Comparison of ENCODE assay signal across 7 cellular contexts in genomic region chrX:48945517-48946348, GRCh38. TPM values are rescaled to one million over a fixed set of nuclear protein-coding genes. Genes with fewer than 3 reads are reported as not detected.
DNase-seq lines count a peak whose midpoint lies in the region; ATAC-seq, FAIRE-seq and TF ChIP-seq lines count a peak whose summit lies in the region.

No MANE protein-coding gene starts in this region.

- H3K27me3 ChIP-seq in DOHH2 (ENCODE audit: control insufficient read depth, low read length) (no peaks in the 10 kb centered on the region), SK-N-SH (ENCODE audit: insufficient read depth) (no peaks in the 10 kb centered on the region), K562 (ENCODE audit: control insufficient read depth in 2 of 2, insufficient read depth in 2 of 2, low read length in 2 of 2) (no peaks in the 10 kb centered on the region)

- WGBS in SK-N-SH (ENCODE audit: low lambda C conversion rate): 62% methylated on average over 8 of the region's 8 CpGs
- WGBS in K562 (ENCODE audit: insufficient coverage, low coverage, missing lambda C conversion rate): 18% methylated on average over 6 of the region's 8 CpGs

- BruUV-seq in K562 (replicated peaks; lab: Mats Ljungman, UMichigan): no TSS peak

- peak; percentile 66 for TF ChIP-seq CTCF in DOHH2 (IDR thresholded peaks at IDR 0.05; ENCODE audit: low read depth, low read length, poor library complexity, severe bottlenecking)
- TF ChIP-seq CTCF in HEK293 (tag by site-specific recombination; IDR thresholded peaks at IDR 0.05): peak; percentile 39; the same call in 1 of the 2 replicates
- peak; percentile 95 for TF ChIP-seq CTCF in SK-N-SH (IDR thresholded peaks at IDR 0.05)
- peak; percentile 84 to 86 (median 86) for TF ChIP-seq CTCF in K562 (IDR thresholded peaks at IDR 0.05 in 2 of 3, conservative IDR thresholded peaks at IDR 0.05 in 1 of 3; ENCODE audit: insufficient read depth in 2 of 3, low read depth in 1 of 3, low read length in 3 of 3)

- H3K4me3 ChIP-seq in DOHH2 (ENCODE audit: low read length) (no peak overlapping the region), HEK293 (ENCODE audit: low read depth, low read length) (no peak overlapping the region), SK-N-SH (ENCODE audit: low read depth in 2 of 2, low read length in 1 of 2) (no peak overlapping the region), K562 (no peak overlapping the region)

- H3K9me1 ChIP-seq in K562 (ENCODE audit: control insufficient read depth, insufficient read depth, low read length): no peaks in the 10 kb centered on the region

- H3F3A ChIP-seq in DOHH2 (ENCODE audit: control insufficient read depth, insufficient read depth) (no peaks in the 10 kb centered on the region), SK-N-SH (replicated peaks; ENCODE audit: insufficient read depth) (no peaks in the 10 kb centered on the region)

- intact Hi-C loops in K562 (cut with micrococcal nuclease): loop anchor here (1.0 kb wide), 1 partner anchor 28 kb away; no protein-coding TSS in a partner anchor

- FAIRE-seq in K562 (lab: Jason Lieb, UNC): peak; percentile 73

- H4K20me1 ChIP-seq in DOHH2 (ENCODE audit: control insufficient read depth, insufficient read depth, low read depth, low read length) (no peaks in the 10 kb centered on the region), SK-N-SH (ENCODE audit: insufficient read depth) (peaks cover 89% of the 10 kb centered on the region), K562 (replicated peaks; ENCODE audit: control insufficient read depth, insufficient read depth, low read length) (no peaks in the 10 kb centered on the region)

- CTCF ChIA-PET in HEK293 (lab: Yijun Ruan, JAX) (interaction anchor here (0.6 to 1.6 kb wide), 15 partner anchors 10 to 1402 kb away, joined by 3 to 9 read pairs (median 3); no protein-coding TSS in a partner anchor), SK-N-SH (lab: Yijun Ruan, JAX) (interaction anchor here (0.7 to 2.3 kb wide), 7 partner anchors 8 to 54 kb away, joined by 3 to 12 read pairs (median 4); partner anchors contain the start of genes KCND1 and OTUD5), K562 (lab: Yijun Ruan, JAX; ENCODE audit: low intra/inter-chr PET ratio) (interaction anchor here (2.6 kb wide), 1 partner anchor 29 kb away, joined by 8 read pairs; no protein-coding TSS in a partner anchor)

- H3K9ac ChIP-seq in SK-N-SH (no peak overlapping the region), K562 (ENCODE audit: insufficient read depth in 1 of 2, low read depth in 2 of 2, low read length in 2 of 2) (no peak overlapping the region; a peak in 2 of 4 replicates)

- no peak overlapping the region for H3K27ac ChIP-seq in DOHH2 (ENCODE audit: low read depth, low read length)
- H3K27ac ChIP-seq in HEK293 (ENCODE audit: extremely low read depth, low read depth, low read length): no peak overlapping the region
- H3K27ac ChIP-seq in SK-N-SH (ENCODE audit: low read depth in 2 of 2, low read length in 1 of 2): no peak overlapping the region
- H3K27ac ChIP-seq in K562 (ENCODE audit: extremely low read depth, low read depth, low read length): peak overlapping the region; percentile 4; the same call in 1 of the 3 replicates

- peak; percentile 73 for TF ChIP-seq RAD21 in SK-N-SH (IDR thresholded peaks at IDR 0.05; ENCODE audit: low read length)
- peak; percentile 72 to 76 for TF ChIP-seq RAD21 in K562 (CRISPR knock-in tag; conservative IDR thresholded peaks at IDR 0.05 in 1 of 2, IDR thresholded peaks at IDR 0.05 in 1 of 2)

- H3K27ac Mint-ChIP-seq in stimulated activated effector memory CD8-positive, alpha-beta T cell treated with anti-CD3 and anti-CD28 coated beads, Interleukin-12 subunit alpha, Interleukin-12 subunit beta, amount 100 ng/mL, for 72 hours: no peak overlapping the region

- H3K4me1 Mint-ChIP-seq in stimulated activated effector memory CD8-positive, alpha-beta T cell treated with anti-CD3 and anti-CD28 coated beads, Interleukin-12 subunit alpha, Interleukin-12 subunit beta, amount 100 ng/mL, for 72 hours: peaks cover 46% of the 10 kb centered on the region

- no peak for TF ChIP-seq POLR2A in K562 (conservative IDR thresholded peaks at IDR 0.05)

- H3K9me3 ChIP-seq in DOHH2 (ENCODE audit: control insufficient read depth, insufficient read depth, low read length) (no peaks in the 10 kb centered on the region), HEK293 (ENCODE audit: control insufficient read depth, insufficient read depth, low read depth, low read length) (no peaks in the 10 kb centered on the region), SK-N-SH (no peaks in the 10 kb centered on the region), K562 (replicated peaks; ENCODE audit: control insufficient read depth, insufficient read depth, low read depth, low read length) (no peaks in the 10 kb centered on the region)

- H3K9me2 ChIP-seq in DOHH2 (replicated peaks; ENCODE audit: control insufficient read depth, low read length): no peaks in the 10 kb centered on the region
- H3K9me2 ChIP-seq in SK-N-SH: no peaks in the 10 kb centered on the region

- H3K79me2 ChIP-seq in DOHH2 (ENCODE audit: control insufficient read depth, low read length) (peaks cover 76% of the 10 kb centered on the region), SK-N-SH (ENCODE audit: insufficient read depth) (peaks cover 73% of the 10 kb centered on the region), K562 (ENCODE audit: control insufficient read depth, insufficient read depth, low read length) (peaks cover 87% of the 10 kb centered on the region)

- H3K4me3 Mint-ChIP-seq in stimulated activated effector memory CD8-positive, alpha-beta T cell treated with anti-CD3 and anti-CD28 coated beads, Interleukin-12 subunit alpha, Interleukin-12 subunit beta, amount 100 ng/mL, for 72 hours: peak overlapping the region; percentile 43

- H3K36me3 ChIP-seq in DOHH2 (ENCODE audit: control insufficient read depth, low read length) (peaks cover 18% of the 10 kb centered on the region), HEK293 (ENCODE audit: control insufficient read depth in 2 of 2, insufficient read depth in 1 of 2, low read length in 2 of 2) (peaks cover 0 to 52% of the 10 kb centered on the region in 2 experiments; a peak in 2 of 3 replicates), SK-N-SH (replicated peaks in 1 of 2; ENCODE audit: control insufficient read depth in 1 of 2, insufficient read depth in 2 of 2, low read length in 1 of 2) (peaks cover 16 to 21% of the 10 kb centered on the region in 2 experiments), K562 (ENCODE audit: control insufficient read depth, insufficient read depth, low read length) (peaks cover 41% of the 10 kb centered on the region)

- POLR2A ChIA-PET in HEK293 (lab: Yijun Ruan, JAX): interaction anchor here (0.6 kb wide), 1 partner anchor 12 kb away, joined by 4 read pairs; no protein-coding TSS in a partner anchor
- POLR2A ChIA-PET in SK-N-SH (lab: Yijun Ruan, JAX): no interaction called here
- POLR2A ChIA-PET in K562 (lab: Yijun Ruan, JAX): interaction anchor here (0.9 to 2.7 kb wide), 3 partner anchors 10 to 94 kb away, joined by 3 to 14 read pairs (median 6); no protein-coding TSS in a partner anchor

- in situ Hi-C loops in K562 (cut with MboI): no loop called here

- no peak for TF ChIP-seq EP300 in SK-N-SH (IDR thresholded peaks at IDR 0.05; ENCODE audit: borderline replicate concordance in 1 of 2, low read depth in 1 of 2, low read length in 1 of 2)
- TF ChIP-seq EP300 in K562 (IDR thresholded peaks at IDR 0.05; ENCODE audit: low read length): no peak

- H3K36me3 Mint-ChIP-seq in stimulated activated effector memory CD8-positive, alpha-beta T cell treated with anti-CD3 and anti-CD28 coated beads, Interleukin-12 subunit alpha, Interleukin-12 subunit beta, amount 100 ng/mL, for 72 hours: peaks cover 59% of the 10 kb centered on the region

- peaks cover 25% of the 10 kb centered on the region for H3K4me1 ChIP-seq in DOHH2 (ENCODE audit: control insufficient read depth, low read length)
- H3K4me1 ChIP-seq in HEK293 (ENCODE audit: control insufficient read depth, insufficient read depth, low read length): no peaks in the 10 kb centered on the region
- H3K4me1 ChIP-seq in SK-N-SH (ENCODE audit: control insufficient read depth in 1 of 2, insufficient read depth in 2 of 2, low read depth in 1 of 2, low read length in 1 of 2): no peaks in the 10 kb centered on the region; a peak in 1 of 4 replicates
- H3K4me1 ChIP-seq in K562 (replicated peaks in 1 of 2; ENCODE audit: control insufficient read depth in 2 of 2, insufficient read depth in 2 of 2, low read length in 2 of 2): peaks cover 35 to 55% of the 10 kb centered on the region in 2 experiments

- no peaks in the 10 kb centered on the region for H3K9me3 Mint-ChIP-seq in stimulated activated effector memory CD8-positive, alpha-beta T cell treated with anti-CD3 and anti-CD28 coated beads, Interleukin-12 subunit alpha, Interleukin-12 subunit beta, amount 100 ng/mL, for 72 hours

- no peak overlapping the region for H2AFZ ChIP-seq in SK-N-SH (ENCODE audit: low read depth)
- H2AFZ ChIP-seq in K562 (ENCODE audit: low read depth, low read length): no peak overlapping the region

- DNase-seq in SK-N-SH (peak; percentile 75), K562 (ENCODE audit: extremely low read depth in 1 of 4, low spot score in 3 of 4) (peak; percentile 33 to 72 (median 48)), inferior parietal cortex (ENCODE audit: extremely low spot score) (peak; percentile 9)
- peak in 1 of 2 donors; percentile 61 for DNase-seq in stimulated activated effector memory CD8-positive, alpha-beta T cell treated with anti-CD3 and anti-CD28 coated beads, Interleukin-12 subunit alpha, Interleukin-12 subunit beta, amount 100 ng/mL, for 72 hours (ENCODE audit: low spot score in 2 of 2)

- H3K4me2 ChIP-seq in DOHH2 (ENCODE audit: low read length) (no peak overlapping the region), SK-N-SH (no peak overlapping the region), K562 (ENCODE audit: insufficient read depth, low read length) (peak overlapping the region; percentile 57)

- ATAC-seq in K562 (peak; percentile 69), HG02981 (IDR thresholded peaks at IDR 0.05; ENCODE audit: unreplicated experiment) (no peak)
- no peak for ATAC-seq in stimulated activated effector memory CD8-positive, alpha-beta T cell treated with anti-CD3 and anti-CD28 coated beads, Interleukin-12 subunit alpha, Interleukin-12 subunit beta, amount 100 ng/mL, for 72 hours

RNA-seq across cellular contexts. Expression of gene OTUD5, which starts 11.7 kb away (rescaled TPM):
- polyA plus RNA-seq in SK-N-SH (2012; rRNA removed): 90.4 and 97.0 TPM in 2 replicates
- 56.0 and 68.5 TPM in 2 replicates for polyA plus RNA-seq in SK-N-SH (2012; cell fraction: cytosol; rRNA removed)
- polyA plus RNA-seq in SK-N-SH (2012; cell fraction: nucleus; rRNA removed): 173 and 194 TPM in 2 replicates
- total RNA-seq in K562 (2011; cell fraction: chromatin; rRNA removed; ENCODE audit: low replicate concordance): 120 and 216 TPM in 2 replicates
- total RNA-seq in K562 (2011; cell fraction: nucleolus; rRNA removed): 104 TPM in 2 replicates
- total RNA-seq in K562 (2011; cell fraction: nucleoplasm; rRNA removed): 75.4 and 94.3 TPM in 2 replicates
- total RNA-seq in K562 (2014; rRNA removed): 59.0 and 62.6 TPM in 2 replicates
- 34.1 and 37.5 TPM in 2 replicates for total RNA-seq in K562 (2014; rRNA removed; fragmentation: Illumina TruSeq; extraction: Trizol)
- 38.3 and 38.7 TPM in 2 replicates for total RNA-seq in K562 (2015; rRNA removed; fragmentation: Illumina TruSeq; extraction: Trizol)
- total RNA-seq in K562 (2021): 87.0 and 93.0 TPM in 2 replicates
- polyA plus RNA-seq in K562 (2011; rRNA removed): 97.4 and 102 TPM in 2 replicates
- polyA plus RNA-seq in K562 (2011; cell fraction: cytosol; rRNA removed): 65.4 and 83.9 TPM in 2 replicates
- 206 and 253 TPM in 2 replicates for polyA plus RNA-seq in K562 (2011; cell fraction: nucleus; rRNA removed)
- 78.2 and 87.9 TPM in 2 replicates for polyA plus RNA-seq in K562 (2012)
- polyA plus RNA-seq in K562 (2014; fragmentation: Illumina TruSeq; extraction: Trizol): 86.9 and 99.8 TPM in 2 replicates
- 1 to 10 TPM; 3.6 to 5.5 TPM for polyA plus RNA-seq in K562 (2014; fragmentation: Nextera tagmentation; extraction: Ambion mirVana)
- 80.4 and 87.7 TPM in 2 replicates for polyA plus RNA-seq in K562 (2014; rRNA removed)
- 73.1 and 111 TPM in 2 replicates for polyA minus RNA-seq in K562 (2011; rRNA and poly(A)+ RNA removed)
- 52.2 and 59.6 TPM in 2 replicates for polyA minus RNA-seq in K562 (2011; cell fraction: cytosol; rRNA and poly(A)+ RNA removed)
- polyA minus RNA-seq in K562 (2011; cell fraction: nucleus; rRNA and poly(A)+ RNA removed): 25.6 and 31.1 TPM in 2 replicates

RNA-seq across cellular contexts. Expression of gene KCND1, which starts 25.9 kb away (rescaled TPM):
- 0.99 and 1.2 TPM in 2 replicates for polyA plus RNA-seq in SK-N-SH (2012; rRNA removed)
- 0.68 and 0.93 TPM in 2 replicates for polyA plus RNA-seq in SK-N-SH (2012; cell fraction: cytosol; rRNA removed)
- polyA plus RNA-seq in SK-N-SH (2012; cell fraction: nucleus; rRNA removed): 5.7 TPM in 2 replicates
- total RNA-seq in K562 (2011; cell fraction: chromatin; rRNA removed; ENCODE audit: low replicate concordance): 6.1 and 10.2 TPM in 2 replicates
- 3.3 and 3.7 TPM in 2 replicates for total RNA-seq in K562 (2011; cell fraction: nucleolus; rRNA removed)
- 4.0 and 5.6 TPM in 2 replicates for total RNA-seq in K562 (2011; cell fraction: nucleoplasm; rRNA removed)
- total RNA-seq in K562 (2014; rRNA removed): 0.20 TPM in 1 of 2 replicates, not detected in the other
- 0.16 and 0.22 TPM in 2 replicates for total RNA-seq in K562 (2014; rRNA removed; fragmentation: Illumina TruSeq; extraction: Trizol)
- 0.19 and 0.36 TPM in 2 replicates for total RNA-seq in K562 (2015; rRNA removed; fragmentation: Illumina TruSeq; extraction: Trizol)
- 0.75 and 0.83 TPM in 2 replicates for total RNA-seq in K562 (2021)
- polyA plus RNA-seq in K562 (2011; rRNA removed): 0.42 and 0.72 TPM in 2 replicates
- polyA plus RNA-seq in K562 (2011; cell fraction: cytosol; rRNA removed): 0.31 and 0.49 TPM in 2 replicates
- polyA plus RNA-seq in K562 (2011; cell fraction: nucleus; rRNA removed): 5.4 and 6.7 TPM in 2 replicates
- 0.76 and 3.4 TPM in 2 replicates for polyA plus RNA-seq in K562 (2012)
- polyA plus RNA-seq in K562 (2014; fragmentation: Illumina TruSeq; extraction: Trizol): 0.78 and 0.83 TPM in 2 replicates
- under 1 TPM; 0.06 to 0.14 TPM for polyA plus RNA-seq in K562 (2014; fragmentation: Nextera tagmentation; extraction: Ambion mirVana)
- 0.39 and 0.60 TPM in 2 replicates for polyA plus RNA-seq in K562 (2014; rRNA removed)
- polyA minus RNA-seq in K562 (2011; rRNA and poly(A)+ RNA removed): 0.32 and 0.51 TPM in 2 replicates
- polyA minus RNA-seq in K562 (2011; cell fraction: cytosol; rRNA and poly(A)+ RNA removed): 0.48 TPM in 1 of 2 replicates, not detected in the other
- 0.67 and 1.00 TPM in 2 replicates for polyA minus RNA-seq in K562 (2011; cell fraction: nucleus; rRNA and poly(A)+ RNA removed)

RNA-seq across cellular contexts. Expression of gene PIM2, which starts 26.9 kb away (rescaled TPM):
- polyA plus RNA-seq in SK-N-SH (2012; rRNA removed) (12.3 and 14.5 TPM in 2 replicates), K562 (2011; rRNA removed) (161 and 197 TPM in 2 replicates), K562 (2014; fragmentation: Illumina TruSeq; extraction: Trizol) (187 and 191 TPM in 2 replicates), K562 (2014; fragmentation: Nextera tagmentation; extraction: Ambion mirVana) (10 to 100 TPM; 67.6 to 91.4 TPM), K562 (2014; rRNA removed) (101 and 102 TPM in 2 replicates)
- 8.6 and 9.4 TPM in 2 replicates for polyA plus RNA-seq in SK-N-SH (2012; cell fraction: cytosol; rRNA removed)
- polyA plus RNA-seq in SK-N-SH (2012; cell fraction: nucleus; rRNA removed): 25.4 and 34.3 TPM in 2 replicates
- total RNA-seq in K562 (2011; cell fraction: chromatin; rRNA removed; ENCODE audit: low replicate concordance): 237 and 416 TPM in 2 replicates
- 275 and 304 TPM in 2 replicates for total RNA-seq in K562 (2011; cell fraction: nucleolus; rRNA removed)
- total RNA-seq in K562 (2011; cell fraction: nucleoplasm; rRNA removed): 289 and 300 TPM in 2 replicates
- total RNA-seq in K562 (2014; rRNA removed) (110 and 140 TPM in 2 replicates), K562 (2014; rRNA removed; fragmentation: Illumina TruSeq; extraction: Trizol) (101 and 103 TPM in 2 replicates), K562 (2015; rRNA removed; fragmentation: Illumina TruSeq; extraction: Trizol) (104 and 108 TPM in 2 replicates), K562 (2021) (138 and 147 TPM in 2 replicates)
- 177 and 205 TPM in 2 replicates for polyA plus RNA-seq in K562 (2011; cell fraction: cytosol; rRNA removed)
- polyA plus RNA-seq in K562 (2011; cell fraction: nucleus; rRNA removed): 230 and 303 TPM in 2 replicates
- 122 and 192 TPM in 2 replicates for polyA plus RNA-seq in K562 (2012)
- 101 and 109 TPM in 2 replicates for polyA minus RNA-seq in K562 (2011; rRNA and poly(A)+ RNA removed)
- polyA minus RNA-seq in K562 (2011; cell fraction: cytosol; rRNA and poly(A)+ RNA removed): 72.5 and 90.1 TPM in 2 replicates
- 79.4 and 90.6 TPM in 2 replicates for polyA minus RNA-seq in K562 (2011; cell fraction: nucleus; rRNA and poly(A)+ RNA removed)

RNA-seq across cellular contexts. Expression of gene SLC35A2, which starts 34.3 kb away (rescaled TPM):
- polyA plus RNA-seq in SK-N-SH (2012; rRNA removed) (71.3 and 79.3 TPM in 2 replicates), K562 (2011; rRNA removed) (37.4 and 59.3 TPM in 2 replicates), K562 (2014; fragmentation: Illumina TruSeq; extraction: Trizol) (37.6 and 42.6 TPM in 2 replicates), K562 (2014; fragmentation: Nextera tagmentation; extraction: Ambion mirVana) (1 to 10 TPM; 3.3 to 5.2 TPM), K562 (2014; rRNA removed) (32.3 and 36.5 TPM in 2 replicates)
- 44.0 and 51.9 TPM in 2 replicates for polyA plus RNA-seq in SK-N-SH (2012; cell fraction: cytosol; rRNA removed)
- 59.9 and 70.5 TPM in 2 replicates for polyA plus RNA-seq in SK-N-SH (2012; cell fraction: nucleus; rRNA removed)
- total RNA-seq in K562 (2011; cell fraction: chromatin; rRNA removed; ENCODE audit: low replicate concordance): 43.4 and 77.8 TPM in 2 replicates
- total RNA-seq in K562 (2011; cell fraction: nucleolus; rRNA removed): 85.0 and 85.7 TPM in 2 replicates
- 78.3 and 79.2 TPM in 2 replicates for total RNA-seq in K562 (2011; cell fraction: nucleoplasm; rRNA removed)
- total RNA-seq in K562 (2014; rRNA removed) (18.0 and 22.3 TPM in 2 replicates), K562 (2014; rRNA removed; fragmentation: Illumina TruSeq; extraction: Trizol) (19.6 and 19.8 TPM in 2 replicates), K562 (2015; rRNA removed; fragmentation: Illumina TruSeq; extraction: Trizol) (19.2 and 20.0 TPM in 2 replicates), K562 (2021) (32.3 and 38.9 TPM in 2 replicates)
- polyA plus RNA-seq in K562 (2011; cell fraction: cytosol; rRNA removed): 99.1 and 114 TPM in 2 replicates
- polyA plus RNA-seq in K562 (2011; cell fraction: nucleus; rRNA removed): 79.9 and 86.5 TPM in 2 replicates
- polyA plus RNA-seq in K562 (2012): 27.7 and 32.6 TPM in 2 replicates
- polyA minus RNA-seq in K562 (2011; rRNA and poly(A)+ RNA removed): 32.1 and 45.8 TPM in 2 replicates
- 25.4 and 31.9 TPM in 2 replicates for polyA minus RNA-seq in K562 (2011; cell fraction: cytosol; rRNA and poly(A)+ RNA removed)
- polyA minus RNA-seq in K562 (2011; cell fraction: nucleus; rRNA and poly(A)+ RNA removed): 12.7 and 17.7 TPM in 2 replicates

RNA-seq across cellular contexts. Expression of gene PQBP1, which starts 48.0 kb away (rescaled TPM):
- polyA plus RNA-seq in SK-N-SH (2012; rRNA removed): 67.2 and 113 TPM in 2 replicates
- polyA plus RNA-seq in SK-N-SH (2012; cell fraction: cytosol; rRNA removed): 68.1 and 75.0 TPM in 2 replicates
- 175 and 179 TPM in 2 replicates for polyA plus RNA-seq in SK-N-SH (2012; cell fraction: nucleus; rRNA removed)
- 76.7 and 135 TPM in 2 replicates for total RNA-seq in K562 (2011; cell fraction: chromatin; rRNA removed; ENCODE audit: low replicate concordance)
- total RNA-seq in K562 (2011; cell fraction: nucleolus; rRNA removed): 111 and 112 TPM in 2 replicates
- total RNA-seq in K562 (2011; cell fraction: nucleoplasm; rRNA removed): 85.1 and 93.2 TPM in 2 replicates
- total RNA-seq in K562 (2014; rRNA removed): 255 and 262 TPM in 2 replicates
- total RNA-seq in K562 (2014; rRNA removed; fragmentation: Illumina TruSeq; extraction: Trizol): 64.7 and 75.4 TPM in 2 replicates
- total RNA-seq in K562 (2015; rRNA removed; fragmentation: Illumina TruSeq; extraction: Trizol): 112 and 113 TPM in 2 replicates
- 182 and 197 TPM in 2 replicates for total RNA-seq in K562 (2021)
- polyA plus RNA-seq in K562 (2011; rRNA removed): 72.8 and 81.5 TPM in 2 replicates
- polyA plus RNA-seq in K562 (2011; cell fraction: cytosol; rRNA removed): 93.1 and 155 TPM in 2 replicates
- 195 and 239 TPM in 2 replicates for polyA plus RNA-seq in K562 (2011; cell fraction: nucleus; rRNA removed)
- polyA plus RNA-seq in K562 (2012): 178 and 226 TPM in 2 replicates
- 227 and 228 TPM in 2 replicates for polyA plus RNA-seq in K562 (2014; fragmentation: Illumina TruSeq; extraction: Trizol)
- polyA plus RNA-seq in K562 (2014; fragmentation: Nextera tagmentation; extraction: Ambion mirVana): 10 to 100 TPM; 41.3 to 77.0 TPM
- 172 and 186 TPM in 2 replicates for polyA plus RNA-seq in K562 (2014; rRNA removed)
- polyA minus RNA-seq in K562 (2011; rRNA and poly(A)+ RNA removed): 50.6 and 77.1 TPM in 2 replicates
- 89.3 and 96.8 TPM in 2 replicates for polyA minus RNA-seq in K562 (2011; cell fraction: cytosol; rRNA and poly(A)+ RNA removed)
- 30.7 and 37.7 TPM in 2 replicates for polyA minus RNA-seq in K562 (2011; cell fraction: nucleus; rRNA and poly(A)+ RNA removed)

Comparison
In these comparisons a context has a peak if more than half of its experiments do, and no peak if none do; other contexts are left out.
1. CTCF ChIP-seq: peak in every context shown above with its lines; median percentile 95 in SK-N-SH; 86 in K562; 66 in DOHH2; 39 in HEK293.